In the genomic region with DNA sequence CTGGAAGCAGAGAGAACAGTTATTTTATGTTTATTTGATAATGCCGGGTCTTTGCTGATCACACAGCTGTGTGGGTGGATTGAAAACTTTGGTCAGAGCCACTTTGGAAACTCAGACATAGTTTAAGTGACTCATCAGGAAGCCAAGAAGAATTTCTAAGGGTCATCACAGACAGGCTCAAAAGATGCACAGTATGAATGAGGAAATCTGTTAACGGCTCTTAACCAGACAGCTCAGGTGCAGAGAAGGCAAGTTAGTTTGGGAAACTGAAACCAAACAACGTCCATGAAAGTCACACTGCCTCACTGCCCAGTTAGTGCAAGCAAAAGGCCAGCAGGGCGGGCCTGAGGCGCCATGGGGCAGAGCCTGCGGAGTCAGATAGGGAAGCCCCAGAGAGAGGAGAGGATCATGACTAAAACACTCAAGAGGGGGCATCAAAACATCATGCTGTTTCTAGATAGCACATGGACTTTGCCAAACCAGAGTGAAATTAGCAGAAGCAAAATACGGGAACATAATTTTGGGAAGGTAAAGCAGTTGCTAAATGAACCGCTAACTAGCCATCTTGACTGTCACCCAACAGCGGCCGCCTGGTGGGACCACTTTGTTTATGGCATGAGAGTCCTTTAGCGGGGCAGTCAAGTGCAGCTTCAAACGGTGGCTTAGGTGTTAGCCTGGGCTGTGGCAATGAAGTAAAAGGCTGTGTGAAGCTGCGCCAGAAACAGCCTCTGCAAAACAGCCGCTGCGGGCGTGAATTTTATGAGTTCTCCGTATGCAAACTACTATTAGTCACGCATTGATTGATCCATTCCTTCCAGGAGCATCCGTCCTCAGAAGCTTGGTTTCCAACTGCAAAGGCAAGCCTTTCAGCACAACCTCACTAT, we compare ENCODE assay signal across 8 cellular contexts.
DNase-seq lines count a peak whose midpoint lies in the region; ATAC-seq and TF ChIP-seq lines count a peak whose summit lies in the region.

No MANE protein-coding gene starts in this region.

- H3K4me3 ChIP-seq in Caco-2 (ENCODE audit: low read depth, low read length) (no peak overlapping the region), MM.1S (ENCODE audit: low read length) (peak overlapping the region; percentile 29), liver (ENCODE audit: low read depth in 1 of 3, low read length in 3 of 3) (no peak overlapping the region)

- intact Hi-C loops in Caco-2 (cut with micrococcal nuclease; ENCODE audit: unreplicated experiment), result no loop called here

- no peaks in the 10 kb centered on the region for H3K9me2 ChIP-seq in MM.1S (replicated peaks; ENCODE audit: insufficient read depth, low read length)

- no peak overlapping the region for H3K4me3 Mint-ChIP-seq in Caco-2 (ENCODE audit: unreplicated experiment)
- H3K4me3 Mint-ChIP-seq in activated naive CD8-positive, alpha-beta T cell treated with anti-CD3 and anti-CD28 coated beads, Interleukin-2, amount 10 ng/mL, durations not matched to agents 7 days and 5 days, result peak overlapping the region; percentile 22

- POLR2A ChIA-PET in Caco-2 (lab: Charles Lee), result no interaction called here
- POLR2A ChIA-PET in activated naive CD8-positive, alpha-beta T cell treated with anti-CD3 and anti-CD28 coated beads, Interleukin-2, amount 10 ng/mL, durations not matched to agents 7 days and 5 days (lab: Charles Lee), result interaction anchor here (1.4 kb wide), 1 partner anchor 33 kb away, joined by 3 read pairs; no protein-coding TSS in a partner anchor

- no peaks in the 10 kb centered on the region for H3K27me3 Mint-ChIP-seq in Caco-2 (ENCODE audit: insufficient read depth, unreplicated experiment)
- H3K27me3 Mint-ChIP-seq in activated naive CD8-positive, alpha-beta T cell treated with anti-CD3 and anti-CD28 coated beads, Interleukin-2, amount 10 ng/mL, durations not matched to agents 7 days and 5 days, result no peaks in the 10 kb centered on the region

- WGBS in liver, result 84% methylated on average over 19 of the region's 19 CpGs

- DNase-seq in Caco-2 (no peak), MM.1S (peak; percentile 87), T1000 (lab: John Stamatoyannopoulos, UW) (no peak), ureter (ENCODE audit: low spot score) (no peak), middle frontal gyrus (ENCODE audit: extremely low spot score, low spot score) (no peak)
- DNase-seq in activated naive CD8-positive, alpha-beta T cell treated with anti-CD3 and anti-CD28 coated beads, Interleukin-2, amount 10 ng/mL, durations not matched to agents 7 days and 5 days, result no peak

- peaks cover 43% of the 10 kb centered on the region for H3K79me2 ChIP-seq in MM.1S (ENCODE audit: low read length)

- H3K4me2 ChIP-seq in MM.1S (ENCODE audit: low read depth, low read length), result peak overlapping the region; percentile 68

- no TSS peak for BruUV-seq in Caco-2 (replicated peaks; lab: Mats Ljungman, UMichigan)

- H3K27ac Mint-ChIP-seq in Caco-2 (ENCODE audit: unreplicated experiment), result peak overlapping the region; percentile 60
- peak overlapping the region; percentile 61 for H3K27ac Mint-ChIP-seq in activated naive CD8-positive, alpha-beta T cell treated with anti-CD3 and anti-CD28 coated beads, Interleukin-2, amount 10 ng/mL, durations not matched to agents 7 days and 5 days

- no peak for TF ChIP-seq RAD21 in liver (IDR thresholded peaks at IDR 0.05)

- H3K9me3 Mint-ChIP-seq in Caco-2 (ENCODE audit: unreplicated experiment), result peaks cover 10% of the 10 kb centered on the region
- no peaks in the 10 kb centered on the region for H3K9me3 Mint-ChIP-seq in activated naive CD8-positive, alpha-beta T cell treated with anti-CD3 and anti-CD28 coated beads, Interleukin-2, amount 10 ng/mL, durations not matched to agents 7 days and 5 days

- no peaks in the 10 kb centered on the region for H3K27me3 ChIP-seq in Caco-2 (replicated peaks; ENCODE audit: control insufficient read depth, insufficient read depth, low read length)
- H3K27me3 ChIP-seq in MM.1S (replicated peaks; ENCODE audit: insufficient read depth, low read length), result no peaks in the 10 kb centered on the region
- no peaks in the 10 kb centered on the region for H3K27me3 ChIP-seq in liver (ENCODE audit: control insufficient read depth in 4 of 4, insufficient read depth in 4 of 4, low read length in 3 of 4)

- TF ChIP-seq CTCF in Caco-2 (IDR thresholded peaks at IDR 0.05; ENCODE audit: insufficient read depth in 1 of 2, low read depth in 1 of 2, low read length in 1 of 2, severe bottlenecking in 1 of 2, unreplicated experiment in 1 of 2) (no peak), MM.1S (IDR thresholded peaks at IDR 0.05; ENCODE audit: low read length) (peak; percentile 17; the same call in 1 of the 2 replicates), liver (IDR thresholded peaks at IDR 0.05; ENCODE audit: low read depth, low read length, missing input control) (no peak)

- H2AFZ ChIP-seq in MM.1S (ENCODE audit: low read length), result no peak overlapping the region

- H3K9ac ChIP-seq in MM.1S (ENCODE audit: low read length) (peak overlapping the region; percentile 36; the same call in 1 of the 2 replicates), liver (ENCODE audit: low read depth in 1 of 2, low read length in 2 of 2) (no peak overlapping the region)

- H3K9me3 ChIP-seq in Caco-2 (no peaks in the 10 kb centered on the region), MM.1S (replicated peaks; ENCODE audit: insufficient read depth, low read length) (no peaks in the 10 kb centered on the region), liver (ENCODE audit: control insufficient read depth in 4 of 4, low read length in 3 of 4) (no peaks in the 10 kb centered on the region)

- H3K4me1 ChIP-seq in Caco-2 (peaks cover 56% of the 10 kb centered on the region), MM.1S (ENCODE audit: low read length) (peaks cover 61% of the 10 kb centered on the region), liver (ENCODE audit: control insufficient read depth in 4 of 4, insufficient read depth in 4 of 4, low read length in 3 of 4) (no peaks in the 10 kb centered on the region)

- CTCF ChIA-PET in Caco-2 (lab: Charles Lee), result no interaction called here

- H4K20me1 ChIP-seq in MM.1S (ENCODE audit: insufficient read depth, low read length), result no peaks in the 10 kb centered on the region

- H3F3A ChIP-seq in MM.1S (ENCODE audit: insufficient read depth, low read length), result peaks cover 39% of the 10 kb centered on the region

- ATAC-seq in activated naive CD8-positive, alpha-beta T cell treated with anti-CD3 and anti-CD28 coated beads, Interleukin-2, amount 10 ng/mL, durations not matched to agents 7 days and 5 days (ENCODE audit: low read depth), result no peak
- no peak for ATAC-seq in GM18858 (IDR thresholded peaks at IDR 0.05; ENCODE audit: unreplicated experiment)

- peaks cover 61% of the 10 kb centered on the region for H3K4me1 Mint-ChIP-seq in Caco-2 (ENCODE audit: low read depth, unreplicated experiment)
- H3K4me1 Mint-ChIP-seq in activated naive CD8-positive, alpha-beta T cell treated with anti-CD3 and anti-CD28 coated beads, Interleukin-2, amount 10 ng/mL, durations not matched to agents 7 days and 5 days, result peaks cover 35% of the 10 kb centered on the region

- peak overlapping the region; percentile 86 for H3K27ac ChIP-seq in MM.1S (ENCODE audit: low read length)
- peak overlapping the region; percentile 28 to 63 for H3K27ac ChIP-seq in liver (ENCODE audit: low read depth in 1 of 2, low read length in 2 of 2)

- no peaks in the 10 kb centered on the region; the same call in 1 of the 2 replicates for H3K36me3 ChIP-seq in Caco-2 (ENCODE audit: control insufficient read depth, insufficient read depth, low read length)
- H3K36me3 ChIP-seq in MM.1S (replicated peaks; ENCODE audit: insufficient read depth, low read length), result no peaks in the 10 kb centered on the region; the same call in 1 of the 2 replicates
- peaks cover 0 to 7% (median under 1%) of the 10 kb centered on the region in 4 donors for H3K36me3 ChIP-seq in liver (ENCODE audit: control insufficient read depth in 4 of 4, insufficient read depth in 3 of 4, low read depth in 1 of 4, low read length in 3 of 4)

- H3K36me3 Mint-ChIP-seq in Caco-2 (ENCODE audit: insufficient read depth, unreplicated experiment), result peaks cover 61% of the 10 kb centered on the region
- peaks cover 46% of the 10 kb centered on the region for H3K36me3 Mint-ChIP-seq in activated naive CD8-positive, alpha-beta T cell treated with anti-CD3 and anti-CD28 coated beads, Interleukin-2, amount 10 ng/mL, durations not matched to agents 7 days and 5 days

TF ChIP-seq in liver, 16 proteins besides CTCF, POLR2A, EP300 and RAD21:
- TF ChIP-seq YY1 (IDR thresholded peaks at IDR 0.05), result no peak
